Comparison of ENCODE assay signal across 28 cellular contexts in the genomic region with DNA sequence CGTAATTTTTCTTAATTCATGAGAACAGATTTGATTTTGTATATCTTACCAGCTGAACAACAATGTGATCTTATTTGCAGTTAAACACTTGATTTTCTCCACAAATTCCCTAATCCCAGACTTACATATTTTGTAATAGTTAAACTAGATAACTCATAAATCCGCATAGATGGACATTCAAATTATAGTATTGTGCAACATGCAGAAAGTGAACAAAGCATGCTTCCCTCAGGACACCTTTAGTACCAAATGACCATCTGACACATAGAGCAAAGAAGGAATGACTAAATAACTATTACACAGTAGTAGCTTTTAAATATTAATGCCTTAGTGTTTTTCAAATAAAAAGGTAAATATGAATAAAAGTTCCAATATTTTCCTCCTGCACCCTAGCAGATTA.
"Had no signal": no experiment of that assay in that cellular context is flagged by ENCODE, and none has a peak within 500 bp of the region (broad histone marks: within the 10 kb centered on the region; RNA-seq: fewer than 3 reads in every experiment).

No MANE protein-coding gene starts in this region.

- H3K4me3 ChIP-seq: coronary artery, dorsolateral prefrontal cortex had no signal

- H3K27ac ChIP-seq: brain microvascular endothelial cell, coronary artery, dorsolateral prefrontal cortex had no signal

- ATAC-seq: activated naive CD4-positive, alpha-beta T cell treated with anti-CD3 and anti-CD28 coated beads, Interleukin-2, amount 50 U/mL, for 72 hours; activated T-cell treated with anti-CD3 and anti-CD28 coated beads, Interleukin-2, amount 50 U/mL, for 72 hours; esophagus mucosa had no signal

- FAIRE-seq: astrocyte, bronchial epithelial cell, frontal cortex had no signal

- DNase-seq: activated CD4-positive, alpha-beta memory T cell treated with anti-CD3 and anti-CD28 coated beads, Interleukin-2, amount 10 ng/mL, durations not matched to agents 7 days and 5 days; activated CD4-positive, alpha-beta T cell treated with anti-CD3 and anti-CD28 coated beads for 1 hour; activated CD4-positive, alpha-beta T cell treated with anti-CD3 and anti-CD28 coated beads for 4 hours; activated CD4-positive, alpha-beta T cell treated with anti-CD3 and anti-CD28 coated beads, Interleukin-2, amount 10 ng/mL, durations not matched to agents 7 days and 5 days; activated CD4-positive, alpha-beta T cell treated with anti-CD3 and anti-CD28 coated beads, Interleukin-2, amount 50 U/mL, for 4 hours; activated CD8-positive, alpha-beta memory T cell treated with anti-CD3 and anti-CD28 coated beads, Interleukin-2, amount 50 U/mL, for 48 hours; activated gamma-delta T cell; activated naive CD4-positive, alpha-beta T cell; activated naive CD4-positive, alpha-beta T cell treated with anti-CD3 and anti-CD28 coated beads, Interleukin-2, amount 10 ng/mL, durations not matched to agents 7 days and 5 days; activated naive CD8-positive, alpha-beta T cell treated with anti-CD3 and anti-CD28 coated beads, Interleukin-2, amount 10 ng/mL, durations not matched to agents 7 days and 5 days; activated T-cell treated with anti-CD3 and anti-CD28 coated beads for 4 hours; activated T-cell treated with anti-CD3 and anti-CD28 coated beads, Interleukin-2, amount 50 U/mL, for 24 hours; activated T-cell treated with anti-CD3 and anti-CD28 coated beads, Interleukin-2, amount 50 U/mL, for 72 hours; amniotic stem cell; anterior cingulate cortex; brain microvascular endothelial cell; dorsolateral prefrontal cortex; effector memory CD4-positive, alpha-beta T cell; endodermal cell; foreskin fibroblast; head of caudate nucleus; T-helper 2 cell had no signal
